27 cellular contexts compared by ENCODE assay signal in genomic region chr5:80054682-80055081, GRCh38. TPM values are rescaled to one million over a fixed set of nuclear protein-coding genes. Genes with fewer than 3 reads are reported as not detected.
DNase-seq lines count a peak whose midpoint lies in the region; ATAC-seq, FAIRE-seq and TF ChIP-seq lines count a peak whose summit lies in the region.
"Had no signal": no experiment of that assay in that cellular context is flagged by ENCODE, and none has a peak within 500 bp of the region (broad histone marks: within the 10 kb centered on the region; RNA-seq: fewer than 3 reads in every experiment).

No MANE protein-coding gene starts in this region.

- DNase-seq in activated CD4-positive, alpha-beta T cell treated with anti-CD3 and anti-CD28 coated beads for 36 hours = no peak
- DNase-seq in activated CD4-positive, alpha-beta T cell treated with anti-CD3 and anti-CD28 coated beads for 4 hours = no peak
- DNase-seq in NCI-H226 (peak; percentile 26), mammary epithelial cell (peak; percentile 72), urothelium cell line (ENCODE audit: low spot score) (peak; percentile 49), Right ventricle myocardium inferior (ENCODE audit: missing footprints) (no peak), COLO829 (ENCODE audit: low spot score) (no peak)
- DNase-seq: activated CD4-positive, alpha-beta T cell treated with anti-CD3 and anti-CD28 coated beads, Interleukin-2, amount 10 ng/mL, durations not matched to agents 24 days and 14 days; activated effector memory CD4-positive, alpha-beta T cell treated with Interleukin-2 at 50 U/mL for 16 hours; foreskin melanocyte; H7; hippocampal formation; islet precursor cell; Karpas-422; NCI-H1092 treated with DMSO at 0.1 percent for 48 hours; NCI-H2081 treated with DMSO at 0.1 percent for 48 hours; NCI-H524; retina; SIG-M5; spleen; stimulated activated CD4-positive, alpha-beta T cell treated with anti-CD3 and anti-CD28 coated beads, Interleukin-4, amount 100 ng/mL, for 4 hours; stomach had no signal

- no peak overlapping the region for H3K4me3 ChIP-seq in mammary epithelial cell (replicated peaks in 1 of 3; ENCODE audit: insufficient read depth in 1 of 3, low read depth in 2 of 3, low read length in 3 of 3)
- H3K4me3 ChIP-seq: BLaER1, spleen, stomach had no signal

- CTCF ChIA-PET in activated CD4-positive, alpha-beta T cell treated with anti-CD3 and anti-CD28 coated beads for 36 hours (lab: Charles Lee) = no interaction called here
- CTCF ChIA-PET in mammary epithelial cell (lab: Charles Lee; ENCODE audit: low non-redundant PET) = no interaction called here

- H3K27ac ChIP-seq in mammary epithelial cell (ENCODE audit: insufficient read depth, low read depth, low read length) = no peak overlapping the region
- H3K27ac ChIP-seq: BLaER1, spleen, stomach had no signal

- no peaks in the 10 kb centered on the region for H4K20me1 ChIP-seq in mammary epithelial cell (ENCODE audit: insufficient read depth, low read length)
- H4K20me1 ChIP-seq: BLaER1 had no signal

- no peak overlapping the region for H3K27ac Mint-ChIP-seq in activated CD4-positive, alpha-beta T cell treated with anti-CD3 and anti-CD28 coated beads for 36 hours
- H3K27ac Mint-ChIP-seq: activated CD4-positive, alpha-beta T cell treated with anti-CD3 and anti-CD28 coated beads, Interleukin-2, amount 10 ng/mL, durations not matched to agents 24 days and 14 days; memory B cell had no signal

- H3K36me3 ChIP-seq in mammary epithelial cell (ENCODE audit: insufficient read depth, low read length) = no peaks in the 10 kb centered on the region
- H3K36me3 ChIP-seq: BLaER1, spleen, stomach had no signal

- H3K4me1 Mint-ChIP-seq in activated CD4-positive, alpha-beta T cell treated with anti-CD3 and anti-CD28 coated beads for 36 hours = peaks cover 4% of the 10 kb centered on the region
- H3K4me1 Mint-ChIP-seq: activated CD4-positive, alpha-beta T cell treated with anti-CD3 and anti-CD28 coated beads, Interleukin-2, amount 10 ng/mL, durations not matched to agents 24 days and 14 days; memory B cell had no signal

- H3K36me3 Mint-ChIP-seq in activated CD4-positive, alpha-beta T cell treated with anti-CD3 and anti-CD28 coated beads for 36 hours (ENCODE audit: low read depth) = no peaks in the 10 kb centered on the region
- H3K36me3 Mint-ChIP-seq: memory B cell had no signal

- POLR2A ChIA-PET in activated CD4-positive, alpha-beta T cell treated with anti-CD3 and anti-CD28 coated beads for 36 hours (lab: Charles Lee) = no interaction called here

- H3K27me3 Mint-ChIP-seq in activated CD4-positive, alpha-beta T cell treated with anti-CD3 and anti-CD28 coated beads for 36 hours = peaks cover 1% of the 10 kb centered on the region

- dilution Hi-C loops in mammary epithelial cell (cut with HindIII; ENCODE audit: low sequenced_read_pairs) = no loop called here

- H3K27me3 ChIP-seq in mammary epithelial cell (ENCODE audit: insufficient read depth, low read length) = no peaks in the 10 kb centered on the region
- H3K27me3 ChIP-seq: BLaER1, spleen, stomach had no signal

- H3K9me3 Mint-ChIP-seq in activated CD4-positive, alpha-beta T cell treated with anti-CD3 and anti-CD28 coated beads for 36 hours (ENCODE audit: low read depth) = no peaks in the 10 kb centered on the region
- H3K9me3 Mint-ChIP-seq: activated CD4-positive, alpha-beta T cell treated with anti-CD3 and anti-CD28 coated beads, Interleukin-2, amount 10 ng/mL, durations not matched to agents 24 days and 14 days; memory B cell had no signal

- intact Hi-C loops in activated CD4-positive, alpha-beta T cell treated with anti-CD3 and anti-CD28 coated beads for 36 hours (cut with DNase I, micrococcal nuclease) = no loop called here
- intact Hi-C loops in mammary epithelial cell (cut with micrococcal nuclease) (no loop called here), Right ventricle myocardium inferior (cut with DNase I) (no loop called here)

- peaks cover 19% of the 10 kb centered on the region for H3K4me1 ChIP-seq in mammary epithelial cell (ENCODE audit: insufficient read depth, low read length)
- H3K4me1 ChIP-seq: BLaER1, spleen, stomach had no signal

- no peak for TF ChIP-seq CTCF in mammary epithelial cell (conservative IDR thresholded peaks at IDR 0.05 in 1 of 2, IDR thresholded peaks at IDR 0.05 in 1 of 2; ENCODE audit: extremely low read depth in 1 of 2, insufficient read depth in 1 of 2, low read depth in 1 of 2, low read length in 2 of 2)

- no peak overlapping the region for H2AFZ ChIP-seq in mammary epithelial cell (ENCODE audit: low read depth, low read length)

- in situ Hi-C loops in mammary epithelial cell (cut with MboI; ENCODE audit: low sequenced_read_pairs in 2 of 2) = no loop called here

- no TSS peak for BruUV-seq in mammary epithelial cell (replicated peaks; lab: Mats Ljungman, UMichigan)

- FAIRE-seq in urothelium cell line (lab: Jason Lieb, UNC) = no peak
- FAIRE-seq: A204.1, HTR-8/SVneo had no signal

- no peak overlapping the region for H3K9ac ChIP-seq in mammary epithelial cell (ENCODE audit: insufficient read depth, low read length)
- H3K9ac ChIP-seq: BLaER1 had no signal

- WGBS in mammary epithelial cell (ENCODE audit: low coverage, missing lambda C conversion rate) = 55% methylated on average over 5 of the region's 5 CpGs

- H3K4me3 Mint-ChIP-seq in activated CD4-positive, alpha-beta T cell treated with anti-CD3 and anti-CD28 coated beads for 36 hours = no peak overlapping the region
- H3K4me3 Mint-ChIP-seq: activated CD4-positive, alpha-beta T cell treated with anti-CD3 and anti-CD28 coated beads, Interleukin-2, amount 10 ng/mL, durations not matched to agents 24 days and 14 days; memory B cell had no signal

- H3K9me3 ChIP-seq in mammary epithelial cell (replicated peaks; ENCODE audit: insufficient read depth, low read length) = no peaks in the 10 kb centered on the region
- H3K9me3 ChIP-seq: BLaER1, spleen, stomach had no signal

- ATAC-seq in activated CD4-positive, alpha-beta T cell treated with anti-CD3 and anti-CD28 coated beads for 36 hours = peak; percentile 79
- ATAC-seq in Right ventricle myocardium inferior = no peak
- no peak for ATAC-seq in HG03354 (IDR thresholded peaks at IDR 0.05; ENCODE audit: poor library complexity, severe bottlenecking, unreplicated experiment)

- no peak overlapping the region for H3K4me2 ChIP-seq in mammary epithelial cell (ENCODE audit: insufficient read depth, low read depth, low read length)
- H3K4me2 ChIP-seq: BLaER1 had no signal

- no peaks in the 10 kb centered on the region for H3K79me2 ChIP-seq in mammary epithelial cell (ENCODE audit: insufficient read depth, low read length)

RNA-seq across cellular contexts. Expression of gene THBS4, which starts 19.5 kb away (rescaled TPM):
- total RNA-seq in activated CD4-positive, alpha-beta T cell treated with anti-CD3 and anti-CD28 coated beads for 36 hours = 1 to 10 TPM; 2.1 to 2.3 TPM
- total RNA-seq in mammary epithelial cell (under 1 TPM; under 0.01 to 0.92 TPM), Right ventricle myocardium inferior (32.9 TPM)
- polyA plus RNA-seq in mammary epithelial cell = 0.23 TPM
- polyA minus RNA-seq in mammary epithelial cell = not detected

Comparison
In these comparisons a context has a peak if more than half of its experiments do, and no peak if none do; other contexts are left out.
1. DNase-seq: peak in NCI-H226 (single experiment), mammary epithelial cell (single experiment) and urothelium cell line (single experiment); none in activated CD4-positive, alpha-beta T cell treated with anti-CD3 and anti-CD28 coated beads for 36 hours (single experiment), activated CD4-positive, alpha-beta T cell treated with anti-CD3 and anti-CD28 coated beads for 4 hours (0 of 2), Right ventricle myocardium inferior (single experiment) and COLO829 (single experiment).
2. RNA of gene THBS4, which starts 19.5 kb away (total RNA-seq): 32.9 TPM in Right ventricle myocardium inferior (single experiment); 2.1 to 2.3 TPM in activated CD4-positive, alpha-beta T cell treated with anti-CD3 and anti-CD28 coated beads for 36 hours and under 0.01 to 0.92 TPM in mammary epithelial cell; every median in the first group is over 10 times any median in the second.